ENCODE assay signal across 36 cellular contexts in genomic region chr2:173762864-173763263, GRCh38.
"Had no signal": no experiment of that assay in that cellular context is flagged by ENCODE, and none has a peak within 500 bp of the region (broad histone marks: within the 10 kb centered on the region; RNA-seq: fewer than 3 reads in every experiment).

No MANE protein-coding gene starts in this region.

- H3K4me1 ChIP-seq: breast epithelium, colonic mucosa had no signal

- H3K9me3 ChIP-seq: ascending aorta, breast epithelium, colonic mucosa, esophagus squamous epithelium, heart left ventricle had no signal

- H3K4me1 Mint-ChIP-seq: activated CD4-positive, alpha-beta T cell treated with anti-CD3 and anti-CD28 coated beads for 36 hours; activated CD4-positive, alpha-beta T cell treated with anti-CD3 and anti-CD28 coated beads, Interleukin-2, amount 10 ng/mL, durations not matched to agents 24 days and 14 days; activated CD8-positive, alpha-beta memory T cell treated with anti-CD3 and anti-CD28 coated beads, Interleukin-2, amount 10 ng/mL, durations not matched to agents 7 days and 5 days; activated naive CD4-positive, alpha-beta T cell treated with anti-CD3 and anti-CD28 coated beads, Interleukin-2, amount 50 U/mL, for 24 hours; activated naive CD8-positive, alpha-beta T cell treated with anti-CD3 and anti-CD28 coated beads for 36 hours; activated naive CD8-positive, alpha-beta T cell treated with anti-CD3 and anti-CD28 coated beads, Interleukin-2, amount 50 U/mL, for 24 hours; brain; T-cell had no signal

- H3K27me3 Mint-ChIP-seq: activated CD4-positive, alpha-beta memory T cell treated with anti-CD3 and anti-CD28 coated beads for 36 hours; activated naive CD4-positive, alpha-beta T cell treated with anti-CD3 and anti-CD28 coated beads, Interleukin-2, amount 50 U/mL, for 24 hours; activated naive CD8-positive, alpha-beta T cell treated with anti-CD3 and anti-CD28 coated beads for 36 hours had no signal

- H3K9me3 Mint-ChIP-seq: activated CD4-positive, alpha-beta memory T cell treated with anti-CD3 and anti-CD28 coated beads for 36 hours; activated CD4-positive, alpha-beta T cell treated with anti-CD3 and anti-CD28 coated beads, Interleukin-2, amount 10 ng/mL, durations not matched to agents 24 days and 14 days; activated naive CD4-positive, alpha-beta T cell treated with anti-CD3 and anti-CD28 coated beads for 36 hours; activated naive CD4-positive, alpha-beta T cell treated with anti-CD3 and anti-CD28 coated beads, Interleukin-2, amount 50 U/mL, for 24 hours; activated naive CD8-positive, alpha-beta T cell treated with anti-CD3 and anti-CD28 coated beads for 36 hours; activated naive CD8-positive, alpha-beta T cell treated with anti-CD3 and anti-CD28 coated beads, Interleukin-2, amount 50 U/mL, for 24 hours; activated T-helper 1 cell treated with anti-CD3 and anti-CD28 coated beads, Interleukin-12 subunit alpha, Interleukin-12 subunit beta, Interleukin-2, Interleukin-4 antibody, amounts not matched to agents 30 ng/mL and 10 ng/mL and 1 ng/mL, durations not matched to agents 14 hours and 24 hours and 36 hours; activated T-helper 2 cell treated with anti-CD3 and anti-CD28 coated beads, Interferon-gamma antibody, Interleukin-2, Interleukin-4, amounts not matched to agents 10 μg/mL and 5 μg/mL and 100 μg/mL, durations not matched to agents 14 hours and 24 hours and 36 hours; brain; T-cell; T-helper 1 cell treated with Interleukin-12 subunit alpha and Interleukin-12 subunit beta and Interleukin-4 antibody, amounts not matched to agents 30 μg/mL and 1 μg/mL, for 36 hours had no signal

- ATAC-seq: activated CD4-positive, alpha-beta T cell treated with anti-CD3 and anti-CD28 coated beads for 36 hours; activated CD8-positive, alpha-beta memory T cell treated with anti-CD3 and anti-CD28 coated beads, Interleukin-2, amount 10 ng/mL, durations not matched to agents 7 days and 5 days; activated CD8-positive, alpha-beta T cell treated with anti-CD3 and anti-CD28 coated beads, Interleukin-2, amount 10 ng/mL, durations not matched to agents 7 days and 5 days; activated naive CD8-positive, alpha-beta T cell treated with anti-CD3 and anti-CD28 coated beads, Interleukin-2, amount 50 U/mL, for 24 hours; heart left ventricle; T-cell had no signal

- H3K27me3 ChIP-seq: ascending aorta, breast epithelium, cardiac muscle cell, colonic mucosa, heart left ventricle had no signal

- H3K4me3 ChIP-seq: ascending aorta, breast epithelium, cardiac muscle cell, colonic mucosa, esophagus squamous epithelium, heart left ventricle had no signal

- H3K36me3 ChIP-seq: ascending aorta, breast epithelium, cardiac muscle cell, colonic mucosa, esophagus squamous epithelium, heart left ventricle, WERI-Rb-1 had no signal

- H3K27ac ChIP-seq: ascending aorta, breast epithelium, cardiac muscle cell, colonic mucosa, epithelial cell of prostate, esophagus squamous epithelium, heart left ventricle, WERI-Rb-1 had no signal

- DNase-seq: activated CD4-positive, alpha-beta memory T cell treated with anti-CD3 and anti-CD28 coated beads for 36 hours; activated CD4-positive, alpha-beta T cell treated with anti-CD3 and anti-CD28 coated beads for 36 hours; activated CD4-positive, alpha-beta T cell treated with anti-CD3 and anti-CD28 coated beads, Interleukin-2, amount 10 ng/mL, durations not matched to agents 24 days and 14 days; activated CD4-positive, CD25-positive, alpha-beta regulatory T cell; activated CD4-positive, CD25-positive, alpha-beta regulatory T cell treated with anti-CD3 and anti-CD28 coated beads, Interleukin-2, amount 50 U/mL, for 72 hours; activated CD8-positive, alpha-beta memory T cell treated with anti-CD3 and anti-CD28 coated beads, Interleukin-2, amount 10 ng/mL, durations not matched to agents 7 days and 5 days; activated CD8-positive, alpha-beta memory T cell treated with anti-CD3 and anti-CD28 coated beads, Interleukin-2, amount 50 U/mL, for 4 hours; activated CD8-positive, alpha-beta T cell treated with anti-CD3 and anti-CD28 coated beads, Interleukin-2, amount 10 ng/mL, durations not matched to agents 7 days and 5 days; activated effector memory CD4-positive, alpha-beta T cell treated with anti-CD3 and anti-CD28 coated beads, Interleukin-2, amount 50 U/mL, for 16 hours; activated naive CD4-positive, alpha-beta T cell treated with anti-CD3 and anti-CD28 coated beads for 36 hours; activated naive CD8-positive, alpha-beta T cell treated with anti-CD3 and anti-CD28 coated beads for 36 hours; activated naive CD8-positive, alpha-beta T cell treated with anti-CD3 and anti-CD28 coated beads, Interleukin-2, amount 50 U/mL, for 24 hours; activated T-cell treated with anti-CD3 and anti-CD28 coated beads, Interleukin-2, amount 50 U/mL, for 1 hour; activated T-cell treated with anti-CD3 and anti-CD28 coated beads, Interleukin-2, amount 50 U/mL, for 48 hours; central memory CD4-positive, alpha-beta T cell; cerebellar nuclear complex; colonic mucosa; effector CD8-positive, alpha-beta T cell; esophagus squamous epithelium; foreskin melanocyte; glutamatergic neuron; heart left ventricle; T-cell; T1000; WERI-Rb-1 had no signal

- H3K27ac Mint-ChIP-seq: activated CD4-positive, alpha-beta memory T cell treated with anti-CD3 and anti-CD28 coated beads for 36 hours; activated CD4-positive, alpha-beta T cell treated with anti-CD3 and anti-CD28 coated beads for 36 hours; activated CD4-positive, alpha-beta T cell treated with anti-CD3 and anti-CD28 coated beads, Interleukin-2, amount 10 ng/mL, durations not matched to agents 24 days and 14 days; activated CD8-positive, alpha-beta memory T cell treated with anti-CD3 and anti-CD28 coated beads, Interleukin-2, amount 10 ng/mL, durations not matched to agents 7 days and 5 days; activated CD8-positive, alpha-beta T cell treated with anti-CD3 and anti-CD28 coated beads, Interleukin-2, amount 10 ng/mL, durations not matched to agents 7 days and 5 days; activated naive CD4-positive, alpha-beta T cell treated with anti-CD3 and anti-CD28 coated beads for 36 hours; activated naive CD8-positive, alpha-beta T cell treated with anti-CD3 and anti-CD28 coated beads for 36 hours; activated naive CD8-positive, alpha-beta T cell treated with anti-CD3 and anti-CD28 coated beads, Interleukin-2, amount 50 U/mL, for 24 hours; activated T-helper 1 cell treated with anti-CD3 and anti-CD28 coated beads, Interleukin-12 subunit alpha, Interleukin-12 subunit beta, Interleukin-2, Interleukin-4 antibody, amounts not matched to agents 30 ng/mL and 10 ng/mL and 1 ng/mL, durations not matched to agents 14 hours and 24 hours and 36 hours; activated T-helper 2 cell treated with anti-CD3 and anti-CD28 coated beads, Interferon-gamma antibody, Interleukin-2, Interleukin-4, amounts not matched to agents 10 μg/mL and 5 μg/mL and 100 μg/mL, durations not matched to agents 14 hours and 24 hours and 36 hours; brain; T-cell; T-helper 1 cell treated with Interleukin-12 subunit alpha and Interleukin-12 subunit beta and Interleukin-4 antibody, amounts not matched to agents 30 μg/mL and 1 μg/mL, for 36 hours had no signal

- H3K4me3 Mint-ChIP-seq: activated CD4-positive, alpha-beta memory T cell treated with anti-CD3 and anti-CD28 coated beads for 36 hours; activated CD4-positive, alpha-beta T cell treated with anti-CD3 and anti-CD28 coated beads for 36 hours; activated CD4-positive, alpha-beta T cell treated with anti-CD3 and anti-CD28 coated beads, Interleukin-2, amount 10 ng/mL, durations not matched to agents 24 days and 14 days; activated CD8-positive, alpha-beta memory T cell treated with anti-CD3 and anti-CD28 coated beads, Interleukin-2, amount 10 ng/mL, durations not matched to agents 7 days and 5 days; activated CD8-positive, alpha-beta T cell treated with anti-CD3 and anti-CD28 coated beads, Interleukin-2, amount 10 ng/mL, durations not matched to agents 7 days and 5 days; activated naive CD4-positive, alpha-beta T cell treated with anti-CD3 and anti-CD28 coated beads for 36 hours; activated naive CD4-positive, alpha-beta T cell treated with anti-CD3 and anti-CD28 coated beads, Interleukin-2, amount 50 U/mL, for 24 hours; activated naive CD8-positive, alpha-beta T cell treated with anti-CD3 and anti-CD28 coated beads for 36 hours; activated naive CD8-positive, alpha-beta T cell treated with anti-CD3 and anti-CD28 coated beads, Interleukin-2, amount 50 U/mL, for 24 hours; activated T-helper 1 cell treated with anti-CD3 and anti-CD28 coated beads, Interleukin-12 subunit alpha, Interleukin-12 subunit beta, Interleukin-2, Interleukin-4 antibody, amounts not matched to agents 30 ng/mL and 10 ng/mL and 1 ng/mL, durations not matched to agents 14 hours and 24 hours and 36 hours; brain; T-cell; T-helper 1 cell treated with Interleukin-12 subunit alpha and Interleukin-12 subunit beta and Interleukin-4 antibody, amounts not matched to agents 30 μg/mL and 1 μg/mL, for 36 hours had no signal

- FAIRE-seq: endometrium, endothelial cell of umbilical vein had no signal

- H3K36me3 Mint-ChIP-seq: activated CD4-positive, alpha-beta memory T cell treated with anti-CD3 and anti-CD28 coated beads for 36 hours; activated CD8-positive, alpha-beta memory T cell treated with anti-CD3 and anti-CD28 coated beads, Interleukin-2, amount 10 ng/mL, durations not matched to agents 7 days and 5 days; activated naive CD4-positive, alpha-beta T cell treated with anti-CD3 and anti-CD28 coated beads, Interleukin-2, amount 50 U/mL, for 24 hours; activated naive CD8-positive, alpha-beta T cell treated with anti-CD3 and anti-CD28 coated beads for 36 hours; brain; T-cell had no signal
